ENCODE assay signal across 14 cellular contexts in genomic region chr2:23399674-23400261, GRCh38. TPM values are rescaled to one million over a fixed set of nuclear protein-coding genes. Genes with fewer than 3 reads are reported as not detected.
DNase-seq lines count a peak whose midpoint lies in the region; ATAC-seq and TF ChIP-seq lines count a peak whose summit lies in the region.
"Had no signal": no experiment of that assay in that cellular context is flagged by ENCODE, and none has a peak within 500 bp of the region (broad histone marks: within the 10 kb centered on the region; RNA-seq: fewer than 3 reads in every experiment).

No MANE protein-coding gene starts in this region.

- H3K9ac ChIP-seq in mesenchymal stem cell (ENCODE audit: low read length): no peak overlapping the region

- H2AFZ ChIP-seq in mesenchymal stem cell (ENCODE audit: low read depth, low read length): no peak overlapping the region

- no peak overlapping the region for H2BK5ac ChIP-seq in mesenchymal stem cell (ENCODE audit: low read depth, low read length, poor library complexity, severe bottlenecking)

- peaks cover 4% of the 10 kb centered on the region for H3K4me1 ChIP-seq in mesenchymal stem cell (ENCODE audit: control insufficient read depth, insufficient read depth, low read depth, low read length)

- no peaks in the 10 kb centered on the region for H3K27me3 ChIP-seq in mesenchymal stem cell (ENCODE audit: control insufficient read depth in 1 of 2, insufficient read depth in 1 of 2, low read length in 2 of 2)
- H3K27me3 ChIP-seq: gastrocnemius medialis, SJSA1, suprapubic skin had no signal

- no peak overlapping the region for H4K91ac ChIP-seq in mesenchymal stem cell (ENCODE audit: low read length)

- H3K4me3 ChIP-seq in mesenchymal stem cell (ENCODE audit: insufficient read depth in 1 of 2, low read depth in 1 of 2, low read length in 2 of 2): no peak overlapping the region
- H3K4me3 ChIP-seq: gastrocnemius medialis, mucosa of descending colon, SJSA1, suprapubic skin had no signal

- H3K14ac ChIP-seq in mesenchymal stem cell (ENCODE audit: low read length in 2 of 2): no peak overlapping the region

- DNase-seq in OCI-M1 (lab: John Stamatoyannopoulos, UW) (peak; percentile 48), iPS-NIHi7 (ENCODE audit: extremely low spot score) (no peak), NOMO-1 treated with DMSO at 0.1 percent for 48 hours (lab: John Stamatoyannopoulos, UW; ENCODE audit: unreplicated experiment) (no peak), mesenchymal stem cell (no peak)
- no peak for DNase-seq in stimulated activated CD4-positive, alpha-beta T cell treated with anti-CD3 and anti-CD28 coated beads, Interleukin-4, amount 100 ng/mL, for 1 hour
- DNase-seq: CD4-positive, alpha-beta T cell; gastrocnemius medialis; mucosa of descending colon; NCI-H1048 had no signal

- TF ChIP-seq CTCF in GM12873 (IDR thresholded peaks at IDR 0.05; ENCODE audit: insufficient read depth, low read depth, low read length, missing control alignments): peak; percentile 44

- peak overlapping the region in 1 of 2 experiments; percentile 46 for H3K23ac ChIP-seq in mesenchymal stem cell (ENCODE audit: low read length in 2 of 2)

- no peak overlapping the region for H4K8ac ChIP-seq in mesenchymal stem cell (ENCODE audit: low read length)

- H3K4ac ChIP-seq in mesenchymal stem cell (ENCODE audit: low read depth in 1 of 2, low read length in 2 of 2): no peak overlapping the region

- H2BK12ac ChIP-seq in mesenchymal stem cell (ENCODE audit: low read length in 2 of 2): no peak overlapping the region

- H3K79me1 ChIP-seq in mesenchymal stem cell (replicated peaks; ENCODE audit: low read length, poor library complexity, severe bottlenecking): peaks cover 41% of the 10 kb centered on the region

- H2AK5ac ChIP-seq in mesenchymal stem cell (ENCODE audit: low read length, severe bottlenecking): no peak overlapping the region

- H3K4me2 ChIP-seq in mesenchymal stem cell (ENCODE audit: low read length, poor library complexity, severe bottlenecking): no peak overlapping the region

- H2BK120ac ChIP-seq in mesenchymal stem cell (ENCODE audit: low read depth, low read length): no peak overlapping the region

- H2BK15ac ChIP-seq in mesenchymal stem cell (ENCODE audit: low read depth, poor library complexity, severe bottlenecking): no peak overlapping the region

- no peak overlapping the region for H3K27ac ChIP-seq in mesenchymal stem cell (ENCODE audit: low read length, poor library complexity, severe bottlenecking)
- H3K27ac ChIP-seq: gastrocnemius medialis, SJSA1, suprapubic skin had no signal

- H3K36me3 ChIP-seq in mesenchymal stem cell (ENCODE audit: control insufficient read depth in 1 of 2, insufficient read depth in 2 of 2, low read depth in 1 of 2, low read length in 2 of 2): no peaks in the 10 kb centered on the region
- H3K36me3 ChIP-seq: gastrocnemius medialis, SJSA1, suprapubic skin had no signal

- ATAC-seq in GM19372 (IDR thresholded peaks at IDR 0.05; ENCODE audit: low read depth, unreplicated experiment) (peak; percentile 60), HG02981 (IDR thresholded peaks at IDR 0.05; ENCODE audit: unreplicated experiment) (peak; percentile 65)
- ATAC-seq: gastrocnemius medialis, mucosa of descending colon had no signal

- no peaks in the 10 kb centered on the region for H3K9me3 ChIP-seq in mesenchymal stem cell (ENCODE audit: control insufficient read depth, low read length)
- H3K9me3 ChIP-seq: gastrocnemius medialis, mucosa of descending colon, SJSA1, suprapubic skin had no signal

- no peak overlapping the region for H3K18ac ChIP-seq in mesenchymal stem cell (ENCODE audit: low read depth in 1 of 2, low read length in 2 of 2)

- WGBS in mesenchymal stem cell: 85% methylated on average over 10 of the region's 10 CpGs

RNA-seq across cellular contexts. Expression of gene KLHL29, which starts 14.8 kb away (rescaled TPM):
- polyA plus RNA-seq in mesenchymal stem cell (2013, experiment 1 of 2): 11.5 TPM
- 11.2 TPM for polyA plus RNA-seq in mesenchymal stem cell (2013, experiment 2 of 2)
